In genomic region chr16:20580487-20581259, GRCh38 we compare ENCODE assay signal across 2 cellular contexts. TPM values are rescaled to one million over a fixed set of nuclear protein-coding genes. Genes with fewer than 3 reads are reported as not detected.
"Had no signal": no experiment of that assay in that cellular context is flagged by ENCODE, and none has a peak within 500 bp of the region (broad histone marks: within the 10 kb centered on the region; RNA-seq: fewer than 3 reads in every experiment).

No MANE protein-coding gene starts in this region.

RNA-seq across cellular contexts. Expression of gene ACSM2B, which starts 4.5 kb away (rescaled TPM):
- total RNA-seq: G401, GM12878 had no signal
- polyA plus RNA-seq: GM12878 had no signal
